ENCODE assay signal across 10 cellular contexts in the genomic region with DNA sequence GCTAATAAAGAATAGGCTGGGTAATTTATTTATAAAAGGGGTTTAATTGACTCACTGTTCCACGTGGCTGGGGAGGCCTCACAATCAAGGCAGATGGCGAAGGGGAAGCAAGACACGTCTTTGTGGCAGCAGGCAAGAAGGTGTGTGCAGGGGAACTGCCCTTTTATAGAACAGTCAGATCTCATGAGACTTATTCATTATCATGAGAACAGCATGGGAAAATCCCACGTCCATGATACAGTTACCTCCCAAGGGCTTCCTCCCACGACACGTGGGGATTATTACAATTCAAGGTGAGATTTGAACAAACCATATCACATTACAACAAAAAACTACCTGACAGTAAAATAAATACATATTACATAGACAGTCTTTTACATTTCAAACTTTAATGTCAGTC.
DNase-seq lines count a peak whose midpoint lies in the region; ATAC-seq, FAIRE-seq and TF ChIP-seq lines count a peak whose summit lies in the region.
"Had no signal": no experiment of that assay in that cellular context is flagged by ENCODE, and none has a peak within 500 bp of the region (broad histone marks: within the 10 kb centered on the region; RNA-seq: fewer than 3 reads in every experiment).

No MANE protein-coding gene starts in this region.

- FAIRE-seq in keratinocyte (lab: Jason Lieb, UNC): no peak
- FAIRE-seq: endothelial cell of umbilical vein had no signal

- H3K9me3 ChIP-seq in keratinocyte (ENCODE audit: control insufficient read depth, low read depth, low read length): no peaks in the 10 kb centered on the region

- H3K27me3 ChIP-seq in keratinocyte (ENCODE audit: control insufficient read depth, extremely low read depth, insufficient read depth, low read length): no peaks in the 10 kb centered on the region

- no peak overlapping the region for H3K27ac ChIP-seq in keratinocyte (ENCODE audit: control insufficient read depth, insufficient read depth, low read length)

- dilution Hi-C loops in keratinocyte (cut with MboI; ENCODE audit: extremely low pct_ligation_motif_present, low sequenced_read_pairs): no loop called here

- TF ChIP-seq POLR2A in GM18505 (IDR thresholded peaks at IDR 0.05; ENCODE audit: borderline replicate concordance, extremely low read depth, insufficient read depth, insufficient read length): peak; percentile 77

- no peak overlapping the region for H3K9ac ChIP-seq in keratinocyte (ENCODE audit: control insufficient read depth, extremely low read depth, insufficient read depth, low read length)

- H3K4me1 ChIP-seq in keratinocyte (ENCODE audit: control insufficient read depth, extremely low read depth, insufficient read depth, low read length): peaks cover 8% of the 10 kb centered on the region

- H3K4me3 ChIP-seq in keratinocyte (ENCODE audit: control insufficient read depth in 2 of 3, extremely low read depth in 1 of 3, insufficient read depth in 2 of 3, low read depth in 1 of 3, low read length in 3 of 3): no peak overlapping the region

- no peak for TF ChIP-seq CTCF in keratinocyte (optimal IDR thresholded peaks at IDR 0.05 in 1 of 3, IDR thresholded peaks at IDR 0.05 in 1 of 3, conservative IDR thresholded peaks at IDR 0.05 in 1 of 3; ENCODE audit: extremely low read depth in 1 of 3, insufficient read depth in 2 of 3, low read length in 3 of 3)

- no peaks in the 10 kb centered on the region for H3K9me1 ChIP-seq in keratinocyte (ENCODE audit: control insufficient read depth, extremely low read depth, insufficient read depth, low read length)

- H4K20me1 ChIP-seq in keratinocyte (ENCODE audit: control insufficient read depth, extremely low read depth, insufficient read depth, low read length): no peaks in the 10 kb centered on the region

- DNase-seq in NAMALWA (ENCODE audit: low spot score) (peak; percentile 97), keratinocyte (ENCODE audit: low read depth, low spot score) (no peak), DMS79 (lab: John Stamatoyannopoulos, UW) (no peak)
- no peak for DNase-seq in activated effector memory CD4-positive, alpha-beta T cell treated with Interleukin-2 at 50 U/mL for 16 hours
- DNase-seq: activated CD8-positive, alpha-beta T cell treated with anti-CD3 and anti-CD28 coated beads for 36 hours; immature natural killer cell had no signal

- peak overlapping the region; percentile 59 for H2AFZ ChIP-seq in keratinocyte (ENCODE audit: control insufficient read depth, low read length)

- no peaks in the 10 kb centered on the region for H3K36me3 ChIP-seq in keratinocyte (ENCODE audit: control insufficient read depth in 2 of 2, extremely low read depth in 1 of 2, insufficient read depth in 2 of 2, low read length in 2 of 2)

- H3K79me2 ChIP-seq in keratinocyte (ENCODE audit: control insufficient read depth, insufficient read depth, low read length): no peaks in the 10 kb centered on the region

- peak; percentile 85 for ATAC-seq in GM18505 (IDR thresholded peaks at IDR 0.05; ENCODE audit: unreplicated experiment)
- peak; percentile 70 for ATAC-seq in GM21717 (IDR thresholded peaks at IDR 0.05; ENCODE audit: unreplicated experiment)
- ATAC-seq in HG02623 (IDR thresholded peaks at IDR 0.05; ENCODE audit: unreplicated experiment): no peak
- ATAC-seq: activated CD8-positive, alpha-beta T cell treated with anti-CD3 and anti-CD28 coated beads for 36 hours had no signal

- H3K4me2 ChIP-seq in keratinocyte (ENCODE audit: control insufficient read depth, extremely low read depth, insufficient read depth, low read depth, low read length): no peak overlapping the region
